9 cellular contexts compared by ENCODE assay signal in genomic region chr10:123995082-123995460, GRCh38.
A peak's percentile ranks its signal among the peaks of the same experiment; 100 is the strongest.
DNase-seq lines count a peak whose midpoint lies in the region; ATAC-seq and TF ChIP-seq lines count a peak whose summit lies in the region.
"Had no signal": no experiment of that assay in that cellular context is flagged by ENCODE, and none has a peak within 500 bp of the region (broad histone marks: within the 10 kb centered on the region; RNA-seq: fewer than 3 reads in every experiment).

No MANE protein-coding gene starts in this region.

- H3K9me2 ChIP-seq in Loucy (replicated peaks; ENCODE audit: low read depth, low read length): no peaks in the 10 kb centered on the region

- H2AFZ ChIP-seq in Loucy (ENCODE audit: low read length) (0 out of 2 replicates have a peak overlapping the region, but pooled peaks have one; percentile 25), neuronal stem cell (ENCODE audit: low read length) (peak overlapping the region; percentile 85)

- no peak overlapping the region for H2BK15ac ChIP-seq in neuronal stem cell (ENCODE audit: low read length)

- H3K4me3 ChIP-seq in BJ (ENCODE audit: low read depth, low read length): peak overlapping the region; percentile 10
- no peak overlapping the region for H3K4me3 ChIP-seq in Loucy (ENCODE audit: low read length, poor library complexity, severe bottlenecking)
- H3K4me3 ChIP-seq in epithelial cell of proximal tubule (ENCODE audit: low read depth, low read length): peak overlapping the region; percentile 35
- H3K4me3 ChIP-seq in neuronal stem cell (ENCODE audit: low read length in 2 of 2): no peak overlapping the region

- H3K9ac ChIP-seq in Loucy (ENCODE audit: low read depth, low read length, poor library complexity, severe bottlenecking): no peak overlapping the region
- H3K9ac ChIP-seq in neuronal stem cell (ENCODE audit: low read depth, low read length, poor library complexity): no peak overlapping the region

- no peak overlapping the region for H3K27ac ChIP-seq in neuronal stem cell (replicated peaks; ENCODE audit: low read length)
- H3K27ac ChIP-seq: VCaP had no signal

- no peak overlapping the region for H2BK12ac ChIP-seq in neuronal stem cell (ENCODE audit: low read length)

- CTCF ChIA-PET in BJ (lab: Yijun Ruan, JAX): interaction anchor here (0.7 to 10.4 kb wide), 51 partner anchors 9 to 746 kb away, joined by 3 to 316 read pairs (median 4); partner anchors contain the start of gene CHST15

- H3K36me3 ChIP-seq in BJ (ENCODE audit: control insufficient read depth, insufficient read depth, low read length): no peaks in the 10 kb centered on the region
- no peaks in the 10 kb centered on the region for H3K36me3 ChIP-seq in Loucy (ENCODE audit: insufficient read depth, low read length)
- no peaks in the 10 kb centered on the region for H3K36me3 ChIP-seq in neuronal stem cell (replicated peaks in 1 of 2; ENCODE audit: control insufficient read depth in 2 of 2, insufficient read depth in 2 of 2, low read length in 2 of 2)

- H3K14ac ChIP-seq in neuronal stem cell (ENCODE audit: low read length): no peak overlapping the region

- H2BK5ac ChIP-seq in neuronal stem cell (ENCODE audit: low read length): no peak overlapping the region

- no peaks in the 10 kb centered on the region for H4K20me1 ChIP-seq in Loucy (ENCODE audit: insufficient read depth, low read length, poor library complexity, severe bottlenecking)

- no peak overlapping the region for H4K91ac ChIP-seq in neuronal stem cell (ENCODE audit: low read depth, low read length, poor library complexity)

- H3K79me1 ChIP-seq in neuronal stem cell (ENCODE audit: low read depth, low read length): no peaks in the 10 kb centered on the region

- H2BK120ac ChIP-seq in neuronal stem cell (ENCODE audit: low read depth, low read length): no peak overlapping the region

- no CpG with 5 or more reads among the region's 11 CpGs for WGBS in neuronal stem cell (ENCODE audit: extremely low coverage in 2 of 2, insufficient read length in 2 of 2, insufficient replicate concordance in 1 of 2), 2 donors

- peak overlapping the region; percentile 15 for H3K18ac ChIP-seq in neuronal stem cell (ENCODE audit: low read length)

- no peak overlapping the region for H3K23ac ChIP-seq in neuronal stem cell (ENCODE audit: low read depth, low read length, poor library complexity)

- H2AK5ac ChIP-seq in neuronal stem cell (ENCODE audit: low read depth, low read length): peak overlapping the region; percentile 76

- H3K4me2 ChIP-seq in Loucy (ENCODE audit: low read depth, low read length, poor library complexity, severe bottlenecking): peak overlapping the region; percentile 74
- H3K4me2 ChIP-seq in neuronal stem cell (ENCODE audit: insufficient read depth, low read length, poor library complexity, severe bottlenecking): peak overlapping the region; percentile 54

- no peak overlapping the region for H3K4ac ChIP-seq in neuronal stem cell (ENCODE audit: low read length)

- TF ChIP-seq CTCF in BJ (IDR thresholded peaks at IDR 0.05; ENCODE audit: insufficient read depth, low read depth, low read length) (no peak), Loucy (conservative IDR thresholded peaks at IDR 0.05; ENCODE audit: low read length) (no peak), epithelial cell of proximal tubule (conservative IDR thresholded peaks at IDR 0.05; ENCODE audit: low read depth, low read length) (no peak)

- no peaks in the 10 kb centered on the region for H3K9me3 ChIP-seq in Loucy (ENCODE audit: insufficient read depth, low read depth, low read length)
- no peaks in the 10 kb centered on the region for H3K9me3 ChIP-seq in neuronal stem cell (replicated peaks in 1 of 2; ENCODE audit: control insufficient read depth in 2 of 2, insufficient read depth in 1 of 2, low read depth in 1 of 2, low read length in 2 of 2)

- POLR2A ChIA-PET in BJ (lab: Charles Lee): no interaction called here

- no peaks in the 10 kb centered on the region for H3F3A ChIP-seq in Loucy (ENCODE audit: low read depth)

- H3K79me2 ChIP-seq in Loucy (ENCODE audit: insufficient read depth, low read length): no peaks in the 10 kb centered on the region

- H3K4me1 ChIP-seq in Loucy (ENCODE audit: insufficient read depth, low read length, poor library complexity, severe bottlenecking) (no peaks in the 10 kb centered on the region), neuronal stem cell (ENCODE audit: control insufficient read depth in 2 of 2, insufficient read depth in 1 of 2, low read depth in 1 of 2, low read length in 2 of 2) (peaks cover 2 to 8% of the 10 kb centered on the region in 2 donors)

- DNase-seq in BJ (ENCODE audit: low read depth): peak; percentile 22
- no peak for DNase-seq in epithelial cell of proximal tubule (ENCODE audit: low read depth)
- peak; percentile 24 for DNase-seq in neuronal stem cell (ENCODE audit: low spot score)
- no peak for DNase-seq in NCI-H2029 treated with DMSO at 0.1 percent for 48 hours (lab: John Stamatoyannopoulos, UW)
- DNase-seq in activated CD4-positive, CD25-positive, alpha-beta regulatory T cell treated with anti-CD3 and anti-CD28 coated beads, Interleukin-2, amount 50 U/mL, for 72 hours: no peak
- DNase-seq in cerebellar cortex (ENCODE audit: low spot score): no peak

- H4K8ac ChIP-seq in neuronal stem cell (ENCODE audit: low read depth, low read length): no peak overlapping the region

- H3K27me3 ChIP-seq in BJ (ENCODE audit: control insufficient read depth, insufficient read depth, low read length): peaks cover 9% of the 10 kb centered on the region
- H3K27me3 ChIP-seq in Loucy (ENCODE audit: insufficient read depth, low read length, poor library complexity, severe bottlenecking): no peaks in the 10 kb centered on the region
- peaks cover 0 to 24% (median 10%) of the 10 kb centered on the region in 3 experiments for H3K27me3 ChIP-seq in neuronal stem cell (ENCODE audit: control insufficient read depth in 3 of 3, insufficient read depth in 3 of 3, low read depth in 1 of 3, low read length in 3 of 3)

- ATAC-seq in HG02973 (IDR thresholded peaks at IDR 0.05; ENCODE audit: unreplicated experiment): no peak

Comparison
In these comparisons a context has a peak if more than half of its experiments do, and no peak if none do; other contexts are left out.
1. DNase-seq: peak in BJ (single experiment) and neuronal stem cell (single experiment); none in epithelial cell of proximal tubule (single experiment), NCI-H2029 treated with DMSO at 0.1 percent for 48 hours (single experiment), activated CD4-positive, CD25-positive, alpha-beta regulatory T cell treated with anti-CD3 and anti-CD28 coated beads, Interleukin-2, amount 50 U/mL, for 72 hours (single experiment) and cerebellar cortex (single experiment).
2. H3K4me3 ChIP-seq: peak in BJ (single experiment) and epithelial cell of proximal tubule (single experiment); none in Loucy (single experiment) and neuronal stem cell (0 of 2).